1 cellular context compared by ENCODE assay signal in genomic region chr11:41115066-41115465, GRCh38.
TF ChIP-seq lines count a peak whose summit lies in the region.

No MANE protein-coding gene starts in this region.

TF ChIP-seq in GM23338, 12 proteins besides CTCF, POLR2A, EP300 and RAD21 (continued from another document):
- TF ChIP-seq REST (IDR thresholded peaks at IDR 0.05; ENCODE audit: unreplicated experiment) (no peak), CREB1 (CRISPR knock-in tag; IDR thresholded peaks at IDR 0.05; ENCODE audit: low read depth) (no peak), EZH2 (IDR thresholded peaks at IDR 0.05; ENCODE audit: low read depth, unreplicated experiment) (no peak)
- TF ChIP-seq, protein P1, sequence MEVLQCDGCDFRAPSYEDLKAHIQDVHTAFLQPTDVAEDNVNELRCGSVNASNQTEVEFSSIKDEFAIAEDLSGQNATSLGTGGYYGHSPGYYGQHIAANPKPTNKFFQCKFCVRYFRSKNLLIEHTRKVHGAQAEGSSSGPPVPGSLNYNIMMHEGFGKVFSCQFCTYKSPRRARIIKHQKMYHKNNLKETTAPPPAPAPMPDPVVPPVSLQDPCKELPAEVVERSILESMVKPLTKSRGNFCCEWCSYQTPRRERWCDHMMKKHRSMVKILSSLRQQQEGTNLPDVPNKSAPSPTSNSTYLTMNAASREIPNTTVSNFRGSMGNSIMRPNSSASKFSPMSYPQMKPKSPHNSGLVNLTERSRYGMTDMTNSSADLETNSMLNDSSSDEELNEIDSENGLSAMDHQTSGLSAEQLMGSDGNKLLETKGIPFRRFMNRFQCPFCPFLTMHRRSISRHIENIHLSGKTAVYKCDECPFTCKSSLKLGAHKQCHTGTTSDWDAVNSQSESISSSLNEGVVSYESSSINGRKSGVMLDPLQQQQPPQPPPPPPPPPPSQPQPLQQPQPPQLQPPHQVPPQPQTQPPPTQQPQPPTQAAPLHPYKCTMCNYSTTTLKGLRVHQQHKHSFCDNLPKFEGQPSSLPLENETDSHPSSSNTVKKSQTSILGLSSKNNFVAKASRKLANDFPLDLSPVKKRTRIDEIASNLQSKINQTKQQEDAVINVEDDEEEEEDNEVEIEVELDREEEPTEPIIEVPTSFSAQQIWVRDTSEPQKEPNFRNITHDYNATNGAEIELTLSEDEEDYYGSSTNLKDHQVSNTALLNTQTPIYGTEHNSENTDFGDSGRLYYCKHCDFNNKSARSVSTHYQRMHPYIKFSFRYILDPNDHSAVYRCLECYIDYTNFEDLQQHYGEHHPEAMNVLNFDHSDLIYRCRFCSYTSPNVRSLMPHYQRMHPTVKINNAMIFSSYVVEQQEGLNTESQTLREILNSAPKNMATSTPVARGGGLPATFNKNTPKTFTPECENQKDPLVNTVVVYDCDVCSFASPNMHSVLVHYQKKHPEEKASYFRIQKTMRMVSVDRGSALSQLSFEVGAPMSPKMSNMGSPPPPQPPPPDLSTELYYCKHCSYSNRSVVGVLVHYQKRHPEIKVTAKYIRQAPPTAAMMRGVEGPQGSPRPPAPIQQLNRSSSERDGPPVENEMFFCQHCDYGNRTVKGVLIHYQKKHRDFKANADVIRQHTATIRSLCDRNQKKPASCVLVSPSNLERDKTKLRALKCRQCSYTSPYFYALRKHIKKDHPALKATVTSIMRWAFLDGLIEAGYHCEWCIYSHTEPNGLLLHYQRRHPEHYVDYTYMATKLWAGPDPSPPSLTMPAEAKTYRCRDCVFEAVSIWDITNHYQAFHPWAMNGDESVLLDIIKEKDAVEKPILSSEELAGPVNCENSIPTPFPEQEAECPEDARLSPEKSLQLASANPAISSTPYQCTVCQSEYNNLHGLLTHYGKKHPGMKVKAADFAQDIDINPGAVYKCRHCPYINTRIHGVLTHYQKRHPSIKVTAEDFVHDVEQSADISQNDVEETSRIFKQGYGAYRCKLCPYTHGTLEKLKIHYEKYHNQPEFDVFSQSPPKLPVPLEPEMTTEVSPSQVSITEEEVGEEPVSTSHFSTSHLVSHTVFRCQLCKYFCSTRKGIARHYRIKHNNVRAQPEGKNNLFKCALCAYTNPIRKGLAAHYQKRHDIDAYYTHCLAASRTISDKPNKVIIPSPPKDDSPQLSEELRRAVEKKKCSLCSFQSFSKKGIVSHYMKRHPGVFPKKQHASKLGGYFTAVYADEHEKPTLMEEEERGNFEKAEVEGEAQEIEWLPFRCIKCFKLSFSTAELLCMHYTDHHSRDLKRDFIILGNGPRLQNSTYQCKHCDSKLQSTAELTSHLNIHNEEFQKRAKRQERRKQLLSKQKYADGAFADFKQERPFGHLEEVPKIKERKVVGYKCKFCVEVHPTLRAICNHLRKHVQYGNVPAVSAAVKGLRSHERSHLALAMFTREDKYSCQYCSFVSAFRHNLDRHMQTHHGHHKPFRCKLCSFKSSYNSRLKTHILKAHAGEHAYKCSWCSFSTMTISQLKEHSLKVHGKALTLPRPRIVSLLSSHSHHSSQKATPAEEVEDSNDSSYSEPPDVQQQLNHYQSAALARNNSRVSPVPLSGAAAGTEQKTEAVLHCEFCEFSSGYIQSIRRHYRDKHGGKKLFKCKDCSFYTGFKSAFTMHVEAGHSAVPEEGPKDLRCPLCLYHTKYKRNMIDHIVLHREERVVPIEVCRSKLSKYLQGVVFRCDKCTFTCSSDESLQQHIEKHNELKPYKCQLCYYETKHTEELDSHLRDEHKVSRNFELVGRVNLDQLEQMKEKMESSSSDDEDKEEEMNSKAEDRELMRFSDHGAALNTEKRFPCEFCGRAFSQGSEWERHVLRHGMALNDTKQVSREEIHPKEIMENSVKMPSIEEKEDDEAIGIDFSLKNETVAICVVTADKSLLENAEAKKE (CRISPR knock-in tag; IDR thresholded peaks at IDR 0.05), result no peak
TF ChIP-seq in GM23338: peak in this region for 0.
